Comparison of ENCODE assay signal across 35 cellular contexts in genomic region chr5:95562282-95562681, GRCh38. TPM values are rescaled to one million over a fixed set of nuclear protein-coding genes. Genes with fewer than 3 reads are reported as not detected.
"Had no signal": no experiment of that assay in that cellular context is flagged by ENCODE, and none has a peak within 500 bp of the region (broad histone marks: within the 10 kb centered on the region; RNA-seq: fewer than 3 reads in every experiment).

No MANE protein-coding gene starts in this region.

- DNase-seq: activated B cell treated with CpG ODN at 0.5 μM for 24 hours; activated CD4-positive, alpha-beta memory T cell treated with anti-CD3 and anti-CD28 coated beads for 36 hours; activated CD4-positive, alpha-beta T cell treated with anti-CD3 and anti-CD28 coated beads for 4 hours; activated CD4-positive, alpha-beta T cell treated with anti-CD3 and anti-CD28 coated beads, Interleukin-2, amount 10 ng/mL, durations not matched to agents 24 days and 14 days; activated CD4-positive, alpha-beta T cell treated with anti-CD3 and anti-CD28 coated beads, Interleukin-2, amount 50 U/mL, for 1 hour; activated CD4-positive, alpha-beta T cell treated with anti-CD3 and anti-CD28 coated beads, Interleukin-2, amount 50 U/mL, for 4 hours; activated CD4-positive, CD25-positive, alpha-beta regulatory T cell treated with anti-CD3 and anti-CD28 coated beads, Interleukin-2, amount 50 U/mL, for 72 hours; activated CD8-positive, alpha-beta memory T cell treated with anti-CD3 and anti-CD28 coated beads, Interleukin-2, amount 50 U/mL, for 4 hours; activated CD8-positive, alpha-beta T cell treated with anti-CD3 and anti-CD28 coated beads for 36 hours; activated effector memory CD4-positive, alpha-beta T cell treated with anti-CD3 and anti-CD28 coated beads, Interleukin-2, amount 50 U/mL, for 16 hours; activated gamma-delta T cell treated with Interleukin-2 at 50 U/mL for 16 hours; activated naive CD4-positive, alpha-beta T cell; activated naive CD4-positive, alpha-beta T cell treated with anti-CD3 and anti-CD28 coated beads for 36 hours; activated naive CD4-positive, alpha-beta T cell treated with anti-CD3 and anti-CD28 coated beads, Interleukin-2, amount 50 U/mL, for 16 hours; activated naive CD8-positive, alpha-beta T cell treated with anti-CD3 and anti-CD28 coated beads for 36 hours; activated T-cell treated with anti-CD3 and anti-CD28 coated beads for 4 hours; activated T-cell treated with anti-CD3 and anti-CD28 coated beads, Interleukin-2, amount 50 U/mL, for 1 hour; activated T-cell treated with anti-CD3 and anti-CD28 coated beads, Interleukin-2, amount 50 U/mL, for 4 hours; activated T-cell treated with anti-CD3 and anti-CD28 coated beads, Interleukin-2, amount 50 U/mL, for 72 hours; adrenal gland; amniotic stem cell; aorta; body of pancreas; brain microvascular endothelial cell; central memory CD4-positive, alpha-beta T cell; T-helper 2 cell; T-helper 9 cell had no signal

- FAIRE-seq: astrocyte, TTC549 had no signal

- H3K36me3 ChIP-seq: adrenal gland, breast epithelium had no signal

- H3K4me1 ChIP-seq: adrenal gland, body of pancreas, breast epithelium had no signal

- H3K4me3 ChIP-seq: adrenal gland, body of pancreas, breast epithelium had no signal

- H3K27ac ChIP-seq: adrenal gland, body of pancreas, brain microvascular endothelial cell, breast epithelium, VCaP had no signal

- H3K27me3 ChIP-seq: adrenal gland, body of pancreas, brain microvascular endothelial cell, breast epithelium had no signal

- H3K9me3 ChIP-seq: body of pancreas, breast epithelium had no signal

- ATAC-seq: activated CD8-positive, alpha-beta T cell treated with anti-CD3 and anti-CD28 coated beads for 36 hours; activated naive CD4-positive, alpha-beta T cell treated with anti-CD3 and anti-CD28 coated beads, Interleukin-2, amount 50 U/mL, for 72 hours; activated T-cell treated with anti-CD3 and anti-CD28 coated beads, Interleukin-2, amount 50 U/mL, for 4 hours; activated T-cell treated with anti-CD3 and anti-CD28 coated beads, Interleukin-2, amount 50 U/mL, for 72 hours; activated T-helper 17 cell treated with anti-CD3 and anti-CD28 coated beads, Interleukin-2, amount 50 U/mL, for 72 hours; body of pancreas had no signal

RNA-seq across cellular contexts. Expression of gene GPR150, which starts 57.6 kb away (rescaled TPM):
- total RNA-seq: cardiac septum, cerebellum had no signal
- polyA plus RNA-seq: aorta had no signal
